7 cellular contexts compared by ENCODE assay signal in genomic region chr11:62832346-62833234, GRCh38. TPM values are rescaled to one million over a fixed set of nuclear protein-coding genes. Genes with fewer than 3 reads are reported as not detected.
DNase-seq lines count a peak whose midpoint lies in the region; ATAC-seq and TF ChIP-seq lines count a peak whose summit lies in the region.

TEX54 (minus strand) TSS chr11:62832841.

- DNase-seq in fibroblast of mammary gland (ENCODE audit: low read depth) (peak; percentile 47), omental fat pad (ENCODE audit: low spot score) (no peak), HuH-7.5 (ENCODE audit: low spot score) (no peak), OCI-M2 (lab: John Stamatoyannopoulos, UW; ENCODE audit: unreplicated experiment) (no peak)

- no peaks in the 10 kb centered on the region for H3K9me2 ChIP-seq in SU-DHL-6 (replicated peaks; ENCODE audit: insufficient read depth, low read length)

- ATAC-seq in GM18505 (IDR thresholded peaks at IDR 0.05; ENCODE audit: unreplicated experiment) (peak; percentile 22), HG02763 (IDR thresholded peaks at IDR 0.05; ENCODE audit: unreplicated experiment) (peak; percentile 6), omental fat pad (ENCODE audit: low FRiP score) (peak; percentile 13)

- no peak for TF ChIP-seq POLR2A in GM18505 (IDR thresholded peaks at IDR 0.05; ENCODE audit: borderline replicate concordance, extremely low read depth, insufficient read depth, insufficient read length)

- H3K4me2 ChIP-seq in SU-DHL-6 (ENCODE audit: low read depth, low read length, poor library complexity, severe bottlenecking), result peak within 1 kb of the TSS; percentile 66

- H3K9ac ChIP-seq in SU-DHL-6 (ENCODE audit: low read length), result peak within 1 kb of the TSS; percentile 81

- H3F3A ChIP-seq in SU-DHL-6 (ENCODE audit: insufficient read depth), result peaks cover 7% of the 10 kb centered on the region; the same call in 1 of the 2 replicates

- no peaks in the 10 kb centered on the region for H3K27me3 ChIP-seq in SU-DHL-6 (ENCODE audit: low read length)

- H3K27ac ChIP-seq in SU-DHL-6 (ENCODE audit: low read depth, low read length), result peak within 1 kb of the TSS; percentile 64

- H2AFZ ChIP-seq in SU-DHL-6 (ENCODE audit: low read depth, low read length, severe bottlenecking), result no peak within 1 kb of the TSS

- no peaks in the 10 kb centered on the region for H3K9me3 ChIP-seq in SU-DHL-6 (ENCODE audit: insufficient read depth, low read length)

- H4K20me1 ChIP-seq in SU-DHL-6 (ENCODE audit: low read depth, low read length), result no peaks in the 10 kb centered on the region

- no peak for TF ChIP-seq CTCF in SU-DHL-6 (IDR thresholded peaks at IDR 0.05; ENCODE audit: insufficient read depth, low read length, poor library complexity, severe bottlenecking)
- no peak for TF ChIP-seq CTCF in fibroblast of mammary gland (conservative IDR thresholded peaks at IDR 0.05; ENCODE audit: control insufficient read depth, insufficient read depth, low read depth, low read length)
- no peak for TF ChIP-seq CTCF in omental fat pad (IDR thresholded peaks at IDR 0.05)

- H3K4me3 ChIP-seq in SU-DHL-6 (ENCODE audit: insufficient read depth, low read length, poor library complexity, severe bottlenecking) (peak within 1 kb of the TSS; percentile 87), fibroblast of mammary gland (ENCODE audit: control insufficient read depth, low read depth, low read length) (peak within 1 kb of the TSS; percentile 67)

- H3K79me2 ChIP-seq in SU-DHL-6 (ENCODE audit: insufficient read depth, low read length), result peaks cover 42% of the 10 kb centered on the region

- 0 out of 2 replicates have a peak, but pooled peaks cover 3% of the 10 kb centered on the region for H3K36me3 ChIP-seq in SU-DHL-6 (ENCODE audit: low read length)

RNA-seq across cellular contexts. Expression of gene TEX54, which starts in this region (rescaled TPM):
- total RNA-seq in omental fat pad, result not detected

Comparison
In these comparisons a context has a peak if more than half of its experiments do, and no peak if none do; other contexts are left out.
1. Peak in ATAC-seq in omental fat pad; RNA of the gene not detected or under 1 TPM.